ENCODE assay signal across 9 cellular contexts in the genomic region with DNA sequence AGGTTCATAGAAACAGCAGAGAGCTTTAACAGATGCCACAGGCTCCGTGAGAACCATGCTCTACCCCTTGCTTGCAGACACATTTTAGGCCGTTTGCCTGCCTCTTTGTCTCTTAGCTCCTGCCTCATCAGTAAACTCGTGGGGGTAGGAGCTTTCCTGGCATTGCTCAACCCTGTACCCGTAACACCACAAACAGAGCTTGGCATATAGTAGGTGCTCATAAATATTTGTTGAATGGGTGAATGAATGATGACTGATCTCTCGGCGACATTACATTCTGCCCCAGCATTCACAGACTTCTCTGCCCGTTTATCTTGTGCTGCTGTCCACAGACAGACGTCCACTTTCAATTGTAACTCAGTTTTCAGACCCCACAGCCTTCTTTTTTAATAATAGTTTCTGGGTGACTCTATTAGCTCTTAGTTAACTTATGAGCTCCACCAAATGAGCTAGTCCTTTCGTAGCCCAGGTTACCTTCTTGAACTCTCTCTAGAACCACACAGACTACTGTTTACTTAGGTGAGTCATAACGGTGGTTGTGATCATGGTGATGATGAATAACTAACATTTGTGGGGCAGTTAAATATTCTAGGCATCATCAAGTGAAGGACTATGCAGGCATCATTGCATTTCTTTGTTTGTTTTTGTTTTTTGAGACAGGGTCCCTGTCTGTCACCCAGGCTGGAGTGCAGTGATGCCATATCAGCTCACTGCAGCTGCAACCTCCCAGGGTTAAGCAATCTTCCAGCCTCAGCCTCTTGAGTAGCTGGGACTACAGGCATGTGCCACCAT.
A peak's percentile ranks its signal among the peaks of the same experiment; 100 is the strongest.
DNase-seq lines count a peak whose midpoint lies in the region; ATAC-seq and TF ChIP-seq lines count a peak whose summit lies in the region.
"Had no signal": no experiment of that assay in that cellular context is flagged by ENCODE, and none has a peak within 500 bp of the region (broad histone marks: within the 10 kb centered on the region; RNA-seq: fewer than 3 reads in every experiment).

No MANE protein-coding gene starts in this region.

- H3K36me3 Mint-ChIP-seq in activated CD8-positive, alpha-beta memory T cell treated with anti-CD3 and anti-CD28 coated beads, Interleukin-2, amount 10 ng/mL, durations not matched to agents 7 days and 5 days, result no peaks in the 10 kb centered on the region
- H3K36me3 Mint-ChIP-seq in chondrocyte (ENCODE audit: low read depth), result no peaks in the 10 kb centered on the region

- DNase-seq in activated CD8-positive, alpha-beta memory T cell treated with anti-CD3 and anti-CD28 coated beads, Interleukin-2, amount 10 ng/mL, durations not matched to agents 7 days and 5 days, result no peak
- DNase-seq in activated CD8-positive, alpha-beta memory T cell treated with anti-CD3 and anti-CD28 coated beads for 24 hours, result no peak
- DNase-seq in HT-29 (ENCODE audit: low spot score) (peak; percentile 69), chondrocyte (ENCODE audit: low spot score) (no peak), vagina (ENCODE audit: extremely low spot score in 2 of 2) (peak; percentile 19 to 40), HEK293T (ENCODE audit: extremely low spot score) (no peak), dedifferentiated amniotic fluid mesenchymal stem cell (ENCODE audit: extremely low spot score) (no peak)
- DNase-seq in activated CD4-positive, CD25-positive, alpha-beta regulatory T cell (lab: John Stamatoyannopoulos, UW), result no peak

- ATAC-seq in activated CD8-positive, alpha-beta memory T cell treated with anti-CD3 and anti-CD28 coated beads, Interleukin-2, amount 10 ng/mL, durations not matched to agents 7 days and 5 days, result peak; percentile 76

- H3K9me3 Mint-ChIP-seq in activated CD8-positive, alpha-beta memory T cell treated with anti-CD3 and anti-CD28 coated beads, Interleukin-2, amount 10 ng/mL, durations not matched to agents 7 days and 5 days (ENCODE audit: low read depth), result peaks cover 2% of the 10 kb centered on the region
- no peaks in the 10 kb centered on the region for H3K9me3 Mint-ChIP-seq in chondrocyte (ENCODE audit: low read depth)

- H3K27me3 Mint-ChIP-seq in activated CD8-positive, alpha-beta memory T cell treated with anti-CD3 and anti-CD28 coated beads, Interleukin-2, amount 10 ng/mL, durations not matched to agents 7 days and 5 days, result peaks cover 13% of the 10 kb centered on the region
- no peaks in the 10 kb centered on the region for H3K27me3 Mint-ChIP-seq in chondrocyte (ENCODE audit: low read depth)

- H3K36me3 ChIP-seq in vagina, result no peaks in the 10 kb centered on the region
- H3K36me3 ChIP-seq: BLaER1 treated with 17β-estradiol and CSF1 and Interleukin-3, amounts not matched to agents 10 nM and 100 nM had no signal

- TF ChIP-seq POLR2A in vagina (IDR thresholded peaks at IDR 0.05), result no peak

- H3K27me3 ChIP-seq in vagina, result no peaks in the 10 kb centered on the region
- H3K27me3 ChIP-seq: BLaER1 treated with 17β-estradiol and CSF1 and Interleukin-3, amounts not matched to agents 10 nM and 100 nM had no signal

- TF ChIP-seq CTCF in chondrocyte (IDR thresholded peaks at IDR 0.05) (no peak), vagina (IDR thresholded peaks at IDR 0.05) (no peak)

- no peaks in the 10 kb centered on the region for H3K9me3 ChIP-seq in vagina
- H3K9me3 ChIP-seq: BLaER1 treated with 17β-estradiol and CSF1 and Interleukin-3, amounts not matched to agents 10 nM and 100 nM had no signal

- intact Hi-C loops in vagina (cut with DNase I), result no loop called here

- H3K4me3 Mint-ChIP-seq in activated CD8-positive, alpha-beta memory T cell treated with anti-CD3 and anti-CD28 coated beads, Interleukin-2, amount 10 ng/mL, durations not matched to agents 7 days and 5 days, result no peak overlapping the region
- H3K4me3 Mint-ChIP-seq in chondrocyte (ENCODE audit: unreplicated experiment), result no peak overlapping the region

- CTCF ChIA-PET in activated CD8-positive, alpha-beta memory T cell treated with anti-CD3 and anti-CD28 coated beads, Interleukin-2, amount 10 ng/mL, durations not matched to agents 7 days and 5 days (lab: Charles Lee), result no interaction called here
- CTCF ChIA-PET in HEK293T (lab: Yijun Ruan, JAX), result interaction anchor here (0.8 kb wide), 1 partner anchor 10 kb away, joined by 4 read pairs; no protein-coding TSS in a partner anchor

- peaks cover 50% of the 10 kb centered on the region for H3K4me1 Mint-ChIP-seq in activated CD8-positive, alpha-beta memory T cell treated with anti-CD3 and anti-CD28 coated beads, Interleukin-2, amount 10 ng/mL, durations not matched to agents 7 days and 5 days
- H3K4me1 Mint-ChIP-seq in chondrocyte (ENCODE audit: low read depth), result peaks cover 66% of the 10 kb centered on the region

- POLR2A ChIA-PET in HEK293T (lab: Yijun Ruan, JAX), result interaction anchor here (0.8 kb wide), 1 partner anchor 77 kb away, joined by 3 read pairs; no protein-coding TSS in a partner anchor

- H3K4me3 ChIP-seq in vagina, result no peak overlapping the region
- H3K4me3 ChIP-seq: BLaER1 treated with 17β-estradiol and CSF1 and Interleukin-3, amounts not matched to agents 10 nM and 100 nM had no signal

- H3K4me1 ChIP-seq in vagina, result peaks cover 10% of the 10 kb centered on the region

- H3K27ac Mint-ChIP-seq in activated CD8-positive, alpha-beta memory T cell treated with anti-CD3 and anti-CD28 coated beads, Interleukin-2, amount 10 ng/mL, durations not matched to agents 7 days and 5 days, result peak overlapping the region; percentile 72
- peak overlapping the region; percentile 5 for H3K27ac Mint-ChIP-seq in chondrocyte (ENCODE audit: unreplicated experiment)

- no peak overlapping the region for H3K27ac ChIP-seq in vagina
- H3K27ac ChIP-seq: BLaER1 treated with 17β-estradiol and CSF1 and Interleukin-3, amounts not matched to agents 10 nM and 100 nM had no signal

TF ChIP-seq in HEK293T, 16 proteins besides CTCF, POLR2A, EP300 and RAD21:
- TF ChIP-seq ELF4 (IDR thresholded peaks at IDR 0.05), result no peak
- TF ChIP-seq FOXM1 (IDR thresholded peaks at IDR 0.05; ENCODE audit: borderline replicate concordance), result no peak
- TF ChIP-seq TARDBP (IDR thresholded peaks at IDR 0.05), result no peak
- TF ChIP-seq, protein P1, sequence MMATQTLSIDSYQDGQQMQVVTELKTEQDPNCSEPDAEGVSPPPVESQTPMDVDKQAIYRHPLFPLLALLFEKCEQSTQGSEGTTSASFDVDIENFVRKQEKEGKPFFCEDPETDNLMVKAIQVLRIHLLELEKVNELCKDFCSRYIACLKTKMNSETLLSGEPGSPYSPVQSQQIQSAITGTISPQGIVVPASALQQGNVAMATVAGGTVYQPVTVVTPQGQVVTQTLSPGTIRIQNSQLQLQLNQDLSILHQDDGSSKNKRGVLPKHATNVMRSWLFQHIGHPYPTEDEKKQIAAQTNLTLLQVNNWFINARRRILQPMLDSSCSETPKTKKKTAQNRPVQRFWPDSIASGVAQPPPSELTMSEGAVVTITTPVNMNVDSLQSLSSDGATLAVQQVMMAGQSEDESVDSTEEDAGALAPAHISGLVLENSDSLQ (IDR thresholded peaks at IDR 0.05), result no peak
- TF ChIP-seq BHLHE40 (IDR thresholded peaks at IDR 0.05; ENCODE audit: borderline replicate concordance), result no peak
- TF ChIP-seq CTBP1 (IDR thresholded peaks at IDR 0.05; ENCODE audit: borderline replicate concordance), result no peak
- no peak for TF ChIP-seq ZNF384 (IDR thresholded peaks at IDR 0.05)
- no peak for TF ChIP-seq L3MBTL2 (conservative IDR thresholded peaks at IDR 0.05)

Comparison
In these comparisons a context has a peak if more than half of its experiments do, and no peak if none do; other contexts are left out.
1. DNase-seq: peak in HT-29 (single experiment) and vagina (2 of 2); none in activated CD8-positive, alpha-beta memory T cell treated with anti-CD3 and anti-CD28 coated beads, Interleukin-2, amount 10 ng/mL, durations not matched to agents 7 days and 5 days (single experiment), activated CD8-positive, alpha-beta memory T cell treated with anti-CD3 and anti-CD28 coated beads for 24 hours (single experiment), chondrocyte (single experiment), HEK293T (single experiment), activated CD4-positive, CD25-positive, alpha-beta regulatory T cell (0 of 4) and dedifferentiated amniotic fluid mesenchymal stem cell (single experiment).